1 cellular context compared by ENCODE assay signal in genomic region chr19:44221291-44221690, GRCh38. TPM values are rescaled to one million over a fixed set of nuclear protein-coding genes. Genes with fewer than 3 reads are reported as not detected.
"Had no signal": no experiment of that assay in that cellular context is flagged by ENCODE, and none has a peak within 500 bp of the region (broad histone marks: within the 10 kb centered on the region; RNA-seq: fewer than 3 reads in every experiment).

No MANE protein-coding gene starts in this region.

RNA-seq across cellular contexts. Expression of gene ZNF233, which starts 38.4 kb away (rescaled TPM):
- total RNA-seq: MCF 10A had no signal
